1 cellular context compared by ENCODE assay signal in the genomic region with DNA sequence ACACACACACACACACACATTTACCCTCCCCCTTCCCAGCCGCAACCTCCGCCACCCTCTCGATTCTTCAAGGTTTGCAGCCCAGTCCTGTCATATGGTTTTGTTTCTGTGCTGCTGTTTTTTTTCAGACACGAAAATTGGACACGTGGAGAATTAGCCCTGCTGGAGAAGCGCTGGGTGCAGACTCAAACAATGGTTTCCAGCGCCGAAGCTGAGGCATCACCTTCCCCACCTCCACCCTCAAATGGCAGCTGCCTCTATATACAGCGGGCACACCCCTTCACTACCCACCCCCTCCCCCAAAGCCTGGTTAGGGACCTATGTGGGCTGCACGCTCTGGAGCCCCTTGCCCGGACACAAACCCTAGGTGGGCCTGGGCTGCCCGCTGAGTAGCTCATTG.
TF ChIP-seq lines count a peak whose summit lies in the region.

No MANE protein-coding gene starts in this region.

TF ChIP-seq in K562, 482 proteins besides CTCF, POLR2A, EP300 and RAD21 (continued from another document):
- TF ChIP-seq, protein P1, sequence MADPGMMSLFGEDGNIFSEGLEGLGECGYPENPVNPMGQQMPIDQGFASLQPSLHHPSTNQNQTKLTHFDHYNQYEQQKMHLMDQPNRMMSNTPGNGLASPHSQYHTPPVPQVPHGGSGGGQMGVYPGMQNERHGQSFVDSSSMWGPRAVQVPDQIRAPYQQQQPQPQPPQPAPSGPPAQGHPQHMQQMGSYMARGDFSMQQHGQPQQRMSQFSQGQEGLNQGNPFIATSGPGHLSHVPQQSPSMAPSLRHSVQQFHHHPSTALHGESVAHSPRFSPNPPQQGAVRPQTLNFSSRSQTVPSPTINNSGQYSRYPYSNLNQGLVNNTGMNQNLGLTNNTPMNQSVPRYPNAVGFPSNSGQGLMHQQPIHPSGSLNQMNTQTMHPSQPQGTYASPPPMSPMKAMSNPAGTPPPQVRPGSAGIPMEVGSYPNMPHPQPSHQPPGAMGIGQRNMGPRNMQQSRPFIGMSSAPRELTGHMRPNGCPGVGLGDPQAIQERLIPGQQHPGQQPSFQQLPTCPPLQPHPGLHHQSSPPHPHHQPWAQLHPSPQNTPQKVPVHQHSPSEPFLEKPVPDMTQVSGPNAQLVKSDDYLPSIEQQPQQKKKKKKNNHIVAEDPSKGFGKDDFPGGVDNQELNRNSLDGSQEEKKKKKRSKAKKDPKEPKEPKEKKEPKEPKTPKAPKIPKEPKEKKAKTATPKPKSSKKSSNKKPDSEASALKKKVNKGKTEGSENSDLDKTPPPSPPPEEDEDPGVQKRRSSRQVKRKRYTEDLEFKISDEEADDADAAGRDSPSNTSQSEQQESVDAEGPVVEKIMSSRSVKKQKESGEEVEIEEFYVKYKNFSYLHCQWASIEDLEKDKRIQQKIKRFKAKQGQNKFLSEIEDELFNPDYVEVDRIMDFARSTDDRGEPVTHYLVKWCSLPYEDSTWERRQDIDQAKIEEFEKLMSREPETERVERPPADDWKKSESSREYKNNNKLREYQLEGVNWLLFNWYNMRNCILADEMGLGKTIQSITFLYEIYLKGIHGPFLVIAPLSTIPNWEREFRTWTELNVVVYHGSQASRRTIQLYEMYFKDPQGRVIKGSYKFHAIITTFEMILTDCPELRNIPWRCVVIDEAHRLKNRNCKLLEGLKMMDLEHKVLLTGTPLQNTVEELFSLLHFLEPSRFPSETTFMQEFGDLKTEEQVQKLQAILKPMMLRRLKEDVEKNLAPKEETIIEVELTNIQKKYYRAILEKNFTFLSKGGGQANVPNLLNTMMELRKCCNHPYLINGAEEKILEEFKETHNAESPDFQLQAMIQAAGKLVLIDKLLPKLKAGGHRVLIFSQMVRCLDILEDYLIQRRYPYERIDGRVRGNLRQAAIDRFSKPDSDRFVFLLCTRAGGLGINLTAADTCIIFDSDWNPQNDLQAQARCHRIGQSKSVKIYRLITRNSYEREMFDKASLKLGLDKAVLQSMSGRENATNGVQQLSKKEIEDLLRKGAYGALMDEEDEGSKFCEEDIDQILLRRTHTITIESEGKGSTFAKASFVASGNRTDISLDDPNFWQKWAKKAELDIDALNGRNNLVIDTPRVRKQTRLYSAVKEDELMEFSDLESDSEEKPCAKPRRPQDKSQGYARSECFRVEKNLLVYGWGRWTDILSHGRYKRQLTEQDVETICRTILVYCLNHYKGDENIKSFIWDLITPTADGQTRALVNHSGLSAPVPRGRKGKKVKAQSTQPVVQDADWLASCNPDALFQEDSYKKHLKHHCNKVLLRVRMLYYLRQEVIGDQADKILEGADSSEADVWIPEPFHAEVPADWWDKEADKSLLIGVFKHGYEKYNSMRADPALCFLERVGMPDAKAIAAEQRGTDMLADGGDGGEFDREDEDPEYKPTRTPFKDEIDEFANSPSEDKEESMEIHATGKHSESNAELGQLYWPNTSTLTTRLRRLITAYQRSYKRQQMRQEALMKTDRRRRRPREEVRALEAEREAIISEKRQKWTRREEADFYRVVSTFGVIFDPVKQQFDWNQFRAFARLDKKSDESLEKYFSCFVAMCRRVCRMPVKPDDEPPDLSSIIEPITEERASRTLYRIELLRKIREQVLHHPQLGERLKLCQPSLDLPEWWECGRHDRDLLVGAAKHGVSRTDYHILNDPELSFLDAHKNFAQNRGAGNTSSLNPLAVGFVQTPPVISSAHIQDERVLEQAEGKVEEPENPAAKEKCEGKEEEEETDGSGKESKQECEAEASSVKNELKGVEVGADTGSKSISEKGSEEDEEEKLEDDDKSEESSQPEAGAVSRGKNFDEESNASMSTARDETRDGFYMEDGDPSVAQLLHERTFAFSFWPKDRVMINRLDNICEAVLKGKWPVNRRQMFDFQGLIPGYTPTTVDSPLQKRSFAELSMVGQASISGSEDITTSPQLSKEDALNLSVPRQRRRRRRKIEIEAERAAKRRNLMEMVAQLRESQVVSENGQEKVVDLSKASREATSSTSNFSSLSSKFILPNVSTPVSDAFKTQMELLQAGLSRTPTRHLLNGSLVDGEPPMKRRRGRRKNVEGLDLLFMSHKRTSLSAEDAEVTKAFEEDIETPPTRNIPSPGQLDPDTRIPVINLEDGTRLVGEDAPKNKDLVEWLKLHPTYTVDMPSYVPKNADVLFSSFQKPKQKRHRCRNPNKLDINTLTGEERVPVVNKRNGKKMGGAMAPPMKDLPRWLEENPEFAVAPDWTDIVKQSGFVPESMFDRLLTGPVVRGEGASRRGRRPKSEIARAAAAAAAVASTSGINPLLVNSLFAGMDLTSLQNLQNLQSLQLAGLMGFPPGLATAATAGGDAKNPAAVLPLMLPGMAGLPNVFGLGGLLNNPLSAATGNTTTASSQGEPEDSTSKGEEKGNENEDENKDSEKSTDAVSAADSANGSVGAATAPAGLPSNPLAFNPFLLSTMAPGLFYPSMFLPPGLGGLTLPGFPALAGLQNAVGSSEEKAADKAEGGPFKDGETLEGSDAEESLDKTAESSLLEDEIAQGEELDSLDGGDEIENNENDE (IDR thresholded peaks at IDR 0.05; ENCODE audit: low read depth, low read length): no peak
- TF ChIP-seq EP400 (IDR thresholded peaks at IDR 0.05) (no peak), ZNF780A (CRISPR knock-in tag; IDR thresholded peaks at IDR 0.05) (no peak)
